ENCODE assay signal across 1 cellular context in genomic region chr7:47322731-47323130, GRCh38.
TF ChIP-seq lines count a peak whose summit lies in the region.

No MANE protein-coding gene starts in this region.

TF ChIP-seq in HepG2, 621 proteins besides CTCF, POLR2A, EP300 and RAD21 (continued from another document):
- no peak for TF ChIP-seq XRCC5 (optimal IDR thresholded peaks at IDR 0.05; ENCODE audit: low read length)
